ENCODE assay signal across 8 cellular contexts in the genomic region with DNA sequence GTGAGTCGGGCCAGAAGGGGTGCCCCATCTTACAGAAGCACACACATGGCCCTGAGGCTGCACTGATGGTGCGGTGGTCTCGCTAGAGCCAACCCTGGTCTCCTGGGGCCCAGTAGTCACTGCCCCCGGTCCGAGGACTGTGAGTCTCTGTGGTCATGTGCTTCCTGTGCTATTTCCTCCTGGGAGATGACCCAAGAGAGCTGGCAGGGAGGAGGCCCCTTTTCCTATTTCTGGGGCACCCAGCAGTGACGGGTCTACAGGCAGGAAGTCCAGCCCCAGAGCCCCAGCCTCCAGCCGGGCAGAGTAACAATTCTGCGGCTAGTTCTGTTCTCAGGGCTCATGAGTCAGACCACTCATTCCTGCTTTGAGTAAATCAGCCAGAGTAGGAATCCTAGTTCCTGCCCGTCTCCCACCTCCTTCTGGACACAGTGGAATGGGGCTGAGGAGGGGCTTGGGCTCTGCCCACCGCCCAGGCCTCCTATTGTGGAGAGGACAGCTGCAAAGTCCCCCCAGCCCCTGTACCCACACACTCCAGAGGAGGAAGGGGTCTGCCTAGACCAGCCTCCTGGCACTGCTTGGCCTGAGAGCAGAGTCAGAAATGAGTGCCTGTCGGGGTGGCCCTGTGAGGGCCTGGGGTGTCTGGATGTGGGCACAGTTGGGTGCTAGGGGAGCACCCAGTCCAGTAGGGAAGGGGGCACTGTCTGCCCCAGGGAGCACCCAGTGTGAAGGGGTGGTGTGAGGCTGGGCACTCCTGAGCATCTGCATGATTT.
DNase-seq lines count a peak whose midpoint lies in the region; ATAC-seq and TF ChIP-seq lines count a peak whose summit lies in the region.

No MANE protein-coding gene starts in this region.

- no peak overlapping the region for H3K4me3 ChIP-seq in HUES48 (ENCODE audit: low read depth, low read length)
- peak overlapping the region in 1 of 8 donors; percentile 55 for H3K4me3 ChIP-seq in spleen

- 15 to 30% (median 22%) methylated on average over 6 to 11 of the region's 11 CpGs for WGBS in spleen, 5 donors

- peak; percentile 85 for ATAC-seq in GM21529 (IDR thresholded peaks at IDR 0.05; ENCODE audit: unreplicated experiment)

- no peaks in the 10 kb centered on the region for H3K27me3 ChIP-seq in HUES48 (ENCODE audit: control insufficient read depth, insufficient read depth, low read length)
- H3K27me3 ChIP-seq in spleen (replicated peaks in 1 of 7), result no peaks in the 10 kb centered on the region

- TF ChIP-seq POLR2A in spleen (IDR thresholded peaks at IDR 0.05), result no peak

- DNase-seq in GM04503 (ENCODE audit: low read depth) (peak; percentile 90), hepatic stellate cell (ENCODE audit: low spot score) (peak; percentile 93), spleen (no peak), NCI-H2081 (lab: John Stamatoyannopoulos, UW) (no peak), DMS53 treated with DMSO at 0.1 percent for 48 hours (lab: John Stamatoyannopoulos, UW; ENCODE audit: unreplicated experiment) (no peak)

- intact Hi-C loops in spleen (cut with DNase I; ENCODE audit: low total_unique reads), result no loop called here

- H3K4me1 ChIP-seq in HUES48 (ENCODE audit: control insufficient read depth, insufficient read depth, low read length), result peaks cover 2% of the 10 kb centered on the region; the same call in 1 of the 2 replicates
- peaks cover 70 to 100% (median 96%) of the 10 kb centered on the region in 6 donors for H3K4me1 ChIP-seq in spleen

- H3K27ac ChIP-seq in HUES48 (ENCODE audit: low read depth, low read length), result peak overlapping the region; percentile 38
- H3K27ac ChIP-seq in angular gyrus (ENCODE audit: low read depth, low read length), result peak overlapping the region; percentile 59
- H3K27ac ChIP-seq in spleen, result peak overlapping the region; percentile 74 to 93 (median 86)

- peaks cover 4% of the 10 kb centered on the region; the same call in 1 of the 2 replicates for H3K36me3 ChIP-seq in HUES48 (ENCODE audit: control insufficient read depth, insufficient read depth, low read length)
- H3K36me3 ChIP-seq in spleen, result peaks cover 0 to 57% (median 0%) of the 10 kb centered on the region in 6 donors

- TF ChIP-seq CTCF in spleen (IDR thresholded peaks at IDR 0.05 in 8 of 11, conservative IDR thresholded peaks at IDR 0.05 in 3 of 11), result no peak

- H3K9ac ChIP-seq in HUES48 (ENCODE audit: low read depth, low read length), result no peak overlapping the region

- H3K9me3 ChIP-seq in HUES48 (ENCODE audit: control insufficient read depth, insufficient read depth, low read length) (no peaks in the 10 kb centered on the region), spleen (no peaks in the 10 kb centered on the region)

Comparison
In these comparisons a context has a peak if more than half of its experiments do, and no peak if none do; other contexts are left out.
1. DNase-seq: peak in GM04503 (single experiment) and hepatic stellate cell (single experiment); none in spleen (single experiment), NCI-H2081 (0 of 2) and DMS53 treated with DMSO at 0.1 percent for 48 hours (single experiment).
2. Peak in every context shown above with its lines, with median percentiles within 50 percentile points of each other: H3K27ac ChIP-seq.